In genomic region chr5:53433036-53433435, GRCh38 we compare ENCODE assay signal across 1 cellular context.
TF ChIP-seq lines count a peak whose summit lies in the region.

No MANE protein-coding gene starts in this region.

TF ChIP-seq in GM23338, 12 proteins besides CTCF, POLR2A, EP300 and RAD21 (continued from another document):
- no peak for TF ChIP-seq REST (IDR thresholded peaks at IDR 0.05; ENCODE audit: unreplicated experiment)
